ENCODE assay signal across 8 cellular contexts in the genomic region with DNA sequence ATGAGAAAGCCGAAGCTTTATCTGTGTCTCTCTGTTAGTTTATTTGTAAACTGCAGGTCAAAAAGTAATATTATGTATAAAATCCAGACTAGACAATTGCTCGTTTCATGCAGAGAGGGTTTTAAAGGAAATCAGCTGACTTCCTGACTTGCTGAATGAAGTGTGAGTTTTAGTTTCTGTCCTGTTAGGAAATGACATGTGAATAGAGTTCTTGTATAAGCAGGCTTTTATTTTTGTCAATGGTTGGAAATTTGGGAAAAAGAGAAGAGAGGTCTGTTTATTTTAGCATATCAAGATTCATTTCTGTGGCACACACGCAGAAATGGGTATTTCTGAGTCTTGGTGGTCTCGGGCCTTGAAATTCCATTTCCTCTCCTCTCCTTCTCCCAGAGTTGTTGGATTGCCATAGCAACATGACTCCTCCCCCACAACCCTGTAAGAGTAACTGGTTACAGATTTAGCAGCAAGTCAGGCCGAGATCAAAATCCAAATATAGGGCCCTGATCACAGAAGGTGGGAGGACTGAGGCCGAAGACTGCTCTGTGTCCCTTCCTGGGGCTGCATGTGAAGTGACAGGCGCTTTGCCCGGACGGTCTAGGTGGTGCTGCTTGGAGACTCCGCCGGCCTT.
DNase-seq lines count a peak whose midpoint lies in the region; ATAC-seq and TF ChIP-seq lines count a peak whose summit lies in the region.

No MANE protein-coding gene starts in this region.

- H3K18ac ChIP-seq in H9 (ENCODE audit: insufficient read length, low read depth, low read length): no peak overlapping the region

- H3K4me1 ChIP-seq in H9 (ENCODE audit: insufficient read depth, low read length) (peaks cover 6% of the 10 kb centered on the region; the same call in 1 of the 2 replicates), OCI-LY7 (ENCODE audit: insufficient read depth, low read length, poor library complexity, severe bottlenecking) (no peaks in the 10 kb centered on the region), right lobe of liver (no peaks in the 10 kb centered on the region)

- H2BK12ac ChIP-seq in H9 (ENCODE audit: insufficient read length, low read depth, low read length): no peak overlapping the region

- H2BK15ac ChIP-seq in H9 (ENCODE audit: low read depth, low read length): no peak overlapping the region

- H2BK5ac ChIP-seq in H9 (ENCODE audit: insufficient read length, low read length): no peak overlapping the region

- H3K27ac Mint-ChIP-seq in H9 (peak overlapping the region; percentile 1 to 34 (median 24); a peak in 2 of 7 replicates), chondrocyte (ENCODE audit: unreplicated experiment) (peak overlapping the region; percentile 94)
- H3K27ac Mint-ChIP-seq in stimulated activated naive CD8-positive, alpha-beta T cell treated with anti-CD3 and anti-CD28 coated beads, Interleukin-15, Interleukin-2, amounts not matched to agents 100 ng/mL and 50 ng/mL, for 24 hours: peak overlapping the region; percentile 90

- no TSS peak for BruUV-seq in OCI-LY7 (replicated peaks; lab: Mats Ljungman, UMichigan)

- no peak for TF ChIP-seq POLR2A in right lobe of liver (IDR thresholded peaks at IDR 0.05)

- H3K27ac ChIP-seq in H9 (ENCODE audit: insufficient read length, low read depth, low read length) (peak overlapping the region; percentile 3), OCI-LY7 (ENCODE audit: low read depth, low read length, poor library complexity, severe bottlenecking) (no peak overlapping the region), right lobe of liver (peak overlapping the region; percentile 35 to 55 (median 47))

- H3K4me3 Mint-ChIP-seq in H9 (no peak overlapping the region), chondrocyte (ENCODE audit: unreplicated experiment) (peak overlapping the region; percentile 50)
- peak overlapping the region; percentile 70 for H3K4me3 Mint-ChIP-seq in stimulated activated naive CD8-positive, alpha-beta T cell treated with anti-CD3 and anti-CD28 coated beads, Interleukin-15, Interleukin-2, amounts not matched to agents 100 ng/mL and 50 ng/mL, for 24 hours

- no peak overlapping the region for H2AFZ ChIP-seq in H9 (ENCODE audit: low read length)
- H2AFZ ChIP-seq in OCI-LY7 (ENCODE audit: low read length): no peak overlapping the region

- H3K36me3 Mint-ChIP-seq in H9 (ENCODE audit: insufficient read depth in 1 of 3, low read depth in 3 of 3): no peaks in the 10 kb centered on the region
- no peaks in the 10 kb centered on the region for H3K36me3 Mint-ChIP-seq in chondrocyte (ENCODE audit: low read depth)
- peaks cover 4% of the 10 kb centered on the region for H3K36me3 Mint-ChIP-seq in stimulated activated naive CD8-positive, alpha-beta T cell treated with anti-CD3 and anti-CD28 coated beads, Interleukin-15, Interleukin-2, amounts not matched to agents 100 ng/mL and 50 ng/mL, for 24 hours (ENCODE audit: low read depth)

- H3K4ac ChIP-seq in H9 (ENCODE audit: low read depth, low read length): no peak overlapping the region; the same call in 1 of the 2 replicates

- intact Hi-C loops in OCI-LY7 (cut with micrococcal nuclease; ENCODE audit: unreplicated experiment) (no loop called here), right lobe of liver (cut with DNase I) (no loop called here)

- ATAC-seq in right lobe of liver (peak; percentile 58 to 74 (median 64)), GM18519 (IDR thresholded peaks at IDR 0.05; ENCODE audit: low FRiP score, unreplicated experiment) (no peak)

- H3K56ac ChIP-seq in H9 (ENCODE audit: insufficient read length, low read depth, low read length): no peak overlapping the region

- H4K5ac ChIP-seq in H9 (ENCODE audit: insufficient read length, low read depth, low read length): no peak overlapping the region

- no peak overlapping the region for H2BK120ac ChIP-seq in H9 (ENCODE audit: low read depth, low read length, poor library complexity, severe bottlenecking)

- H4K8ac ChIP-seq in H9 (replicated peaks; ENCODE audit: insufficient read length, low read depth, low read length): no peak overlapping the region

- no peak overlapping the region for H3K23ac ChIP-seq in H9 (ENCODE audit: insufficient read length, low read depth, low read length)

- H2AK5ac ChIP-seq in H9 (ENCODE audit: insufficient read length, low read length): no peak overlapping the region

- H3K27me3 Mint-ChIP-seq in H9 (ENCODE audit: low read depth) (no peaks in the 10 kb centered on the region), chondrocyte (ENCODE audit: low read depth) (no peaks in the 10 kb centered on the region)
- H3K27me3 Mint-ChIP-seq in stimulated activated naive CD8-positive, alpha-beta T cell treated with anti-CD3 and anti-CD28 coated beads, Interleukin-15, Interleukin-2, amounts not matched to agents 100 ng/mL and 50 ng/mL, for 24 hours: no peaks in the 10 kb centered on the region

- no peaks in the 10 kb centered on the region for H3K23me2 ChIP-seq in H9 (ENCODE audit: insufficient read length, low read depth, low read length, poor library complexity, severe bottlenecking)

- H3K14ac ChIP-seq in H9 (ENCODE audit: insufficient read depth, low read length): no peak overlapping the region

- H3K4me3 ChIP-seq in GM06990 (replicated peaks; ENCODE audit: low read depth, low read length) (no peak overlapping the region), OCI-LY7 (ENCODE audit: low read depth, low read length, poor library complexity, severe bottlenecking) (no peak overlapping the region), right lobe of liver (peak overlapping the region in 2 of 3 donors; percentile 9 to 11)

- CTCF ChIA-PET in OCI-LY7 (lab: Charles Lee; ENCODE audit: unreplicated experiment): no interaction called here

- H3K9me3 ChIP-seq in H9 (ENCODE audit: control insufficient read depth, low read depth, low read length): no peaks in the 10 kb centered on the region
- no peaks in the 10 kb centered on the region for H3K9me3 ChIP-seq in OCI-LY7 (ENCODE audit: low read length)
- H3K9me3 ChIP-seq in right lobe of liver: no peaks in the 10 kb centered on the region

- H3K9ac ChIP-seq in H9 (ENCODE audit: extremely low read depth, insufficient read length, low read length): no peak overlapping the region

- no peak overlapping the region for H3T11ph ChIP-seq in H9 (ENCODE audit: low read length)

- H3K36me3 ChIP-seq in GM06990 (ENCODE audit: control insufficient read depth, insufficient read depth, low read length) (no peaks in the 10 kb centered on the region), OCI-LY7 (ENCODE audit: insufficient read depth, low read length) (no peaks in the 10 kb centered on the region), right lobe of liver (no peaks in the 10 kb centered on the region)

- H3K4me1 Mint-ChIP-seq in H9: peaks cover 30 to 31% of the 10 kb centered on the region in 2 experiments
- peaks cover 69% of the 10 kb centered on the region for H3K4me1 Mint-ChIP-seq in chondrocyte (ENCODE audit: low read depth)
- H3K4me1 Mint-ChIP-seq in stimulated activated naive CD8-positive, alpha-beta T cell treated with anti-CD3 and anti-CD28 coated beads, Interleukin-15, Interleukin-2, amounts not matched to agents 100 ng/mL and 50 ng/mL, for 24 hours (ENCODE audit: low read depth): peaks cover 61% of the 10 kb centered on the region

- peaks cover 0 to 3% of the 10 kb centered on the region in 2 experiments; a peak in 2 of 5 replicates for H3K9me3 Mint-ChIP-seq in H9
- peaks cover 3% of the 10 kb centered on the region for H3K9me3 Mint-ChIP-seq in chondrocyte (ENCODE audit: low read depth)
- H3K9me3 Mint-ChIP-seq in stimulated activated naive CD8-positive, alpha-beta T cell treated with anti-CD3 and anti-CD28 coated beads, Interleukin-15, Interleukin-2, amounts not matched to agents 100 ng/mL and 50 ng/mL, for 24 hours: no peaks in the 10 kb centered on the region

- H3K79me1 ChIP-seq in H9 (ENCODE audit: insufficient read depth, low read depth, low read length, poor library complexity, severe bottlenecking): no peaks in the 10 kb centered on the region

- no peak overlapping the region for H2BK20ac ChIP-seq in H9 (ENCODE audit: low read depth, low read length, poor library complexity, severe bottlenecking)

- H3K79me2 ChIP-seq in H9 (ENCODE audit: insufficient read depth, low read length) (no peaks in the 10 kb centered on the region), OCI-LY7 (ENCODE audit: insufficient read depth, low read depth, low read length) (no peaks in the 10 kb centered on the region)

- H3K27me3 ChIP-seq in GM06990 (replicated peaks; ENCODE audit: control insufficient read depth, insufficient read depth, low read length) (no peaks in the 10 kb centered on the region), H9 (ENCODE audit: insufficient read depth, low read length) (no peaks in the 10 kb centered on the region), right lobe of liver (no peaks in the 10 kb centered on the region)

- no peak overlapping the region for H3K4me2 ChIP-seq in H9 (ENCODE audit: insufficient read depth, insufficient read length, low read length)
- 0 out of 2 replicates have a peak overlapping the region, but pooled peaks have one; percentile 19 for H3K4me2 ChIP-seq in OCI-LY7 (ENCODE audit: low read length)

- POLR2A ChIA-PET in OCI-LY7 (lab: Charles Lee): no interaction called here

- H4K20me1 ChIP-seq in H9 (ENCODE audit: control insufficient read depth, insufficient read depth, insufficient read length) (no peaks in the 10 kb centered on the region), OCI-LY7 (ENCODE audit: insufficient read depth, low read length) (no peaks in the 10 kb centered on the region)

- WGBS in H9 (ENCODE audit: extremely low coverage, insufficient read length, low lambda C conversion rate): no CpG with 5 or more reads among the region's 11 CpGs
- WGBS in right lobe of liver (ENCODE audit: insufficient coverage, low coverage, low lambda C conversion rate, missing lambda C conversion rate): 59% methylated on average over 11 of the region's 11 CpGs

- TF ChIP-seq CTCF in GM06990 (IDR thresholded peaks at IDR 0.05; ENCODE audit: insufficient read depth, low read length, poor library complexity, severe bottlenecking): no peak
- no peak for TF ChIP-seq CTCF in H9 (conservative IDR thresholded peaks at IDR 0.05)
- no peak for TF ChIP-seq CTCF in OCI-LY7 (conservative IDR thresholded peaks at IDR 0.05; ENCODE audit: low read length)
- TF ChIP-seq CTCF in chondrocyte (IDR thresholded peaks at IDR 0.05): no peak
- no peak for TF ChIP-seq CTCF in right lobe of liver (IDR thresholded peaks at IDR 0.05)

- H4K91ac ChIP-seq in H9 (ENCODE audit: insufficient read length, low read depth, low read length): no peak overlapping the region

- no peaks in the 10 kb centered on the region for H3K9me2 ChIP-seq in OCI-LY7 (ENCODE audit: insufficient read depth, low read length)

- DNase-seq in GM06990 (ENCODE audit: extremely low read depth, insufficient read length): peak; percentile 29
- no peak for DNase-seq in H9
- DNase-seq in OCI-LY7 (ENCODE audit: low spot score): no peak
- no peak for DNase-seq in chondrocyte (ENCODE audit: low spot score)
- no peak for DNase-seq in right lobe of liver
- DNase-seq in SHP77 treated with DMSO at 0.1 percent for 48 hours (lab: John Stamatoyannopoulos, UW): no peak

Comparison
In these comparisons a context has a peak if more than half of its experiments do, and no peak if none do; other contexts are left out.
1. H3K4me3 ChIP-seq: peak in right lobe of liver (2 of 3); none in GM06990 (single experiment) and OCI-LY7 (single experiment).
2. H3K27ac Mint-ChIP-seq: peak in every context shown above with its lines; median percentile 94 in chondrocyte; 90 in stimulated activated naive CD8-positive, alpha-beta T cell treated with anti-CD3 and anti-CD28 coated beads, Interleukin-15, Interleukin-2, amounts not matched to agents 100 ng/mL and 50 ng/mL, for 24 hours; 24 in H9.
3. H3K4me3 Mint-ChIP-seq: peak in chondrocyte (single experiment) and stimulated activated naive CD8-positive, alpha-beta T cell treated with anti-CD3 and anti-CD28 coated beads, Interleukin-15, Interleukin-2, amounts not matched to agents 100 ng/mL and 50 ng/mL, for 24 hours (single experiment); none in H9 (0 of 2).